Comparison of ENCODE assay signal across 8 cellular contexts in genomic region chr3:66372681-66373350, GRCh38.
DNase-seq lines count a peak whose midpoint lies in the region; ATAC-seq and TF ChIP-seq lines count a peak whose summit lies in the region.

No MANE protein-coding gene starts in this region.

- no peak overlapping the region for H3K4me3 ChIP-seq in OCI-LY1 (ENCODE audit: low read depth, low read length, poor library complexity, severe bottlenecking)

- H3K27ac Mint-ChIP-seq in nephron progenitor cell = no peak overlapping the region

- H3F3A ChIP-seq in OCI-LY1 (ENCODE audit: insufficient read depth, low read length) = no peaks in the 10 kb centered on the region

- no peak overlapping the region for H3K9ac ChIP-seq in OCI-LY1 (ENCODE audit: low read length)

- no peaks in the 10 kb centered on the region for H3K27me3 Mint-ChIP-seq in nephron progenitor cell (ENCODE audit: low read depth, poor library complexity)

- no peak overlapping the region for H3K4me2 ChIP-seq in OCI-LY1 (ENCODE audit: low read length)

- H3K9me2 ChIP-seq in OCI-LY1 (ENCODE audit: low read depth, low read length) = no peaks in the 10 kb centered on the region

- TF ChIP-seq CTCF in OCI-LY1 (IDR thresholded peaks at IDR 0.05; ENCODE audit: low read length) (peak; percentile 28; the same call in 1 of the 2 replicates), nephron progenitor cell (IDR thresholded peaks at IDR 0.05) (peak; percentile 38)

- H3K9me3 ChIP-seq in OCI-LY1 (ENCODE audit: low read length) = no peaks in the 10 kb centered on the region

- no peaks in the 10 kb centered on the region for H3K9me3 Mint-ChIP-seq in nephron progenitor cell

- H3K27me3 ChIP-seq in OCI-LY1 (ENCODE audit: insufficient read depth, low read length) = no peaks in the 10 kb centered on the region

- peaks cover 38% of the 10 kb centered on the region for H3K36me3 Mint-ChIP-seq in nephron progenitor cell (ENCODE audit: low read depth)

- DNase-seq in activated T-cell treated with anti-CD3 and anti-CD28 coated beads, Interleukin-2, amount 50 U/mL, for 1 hour = peak; percentile 52
- no peak for DNase-seq in activated T-cell treated with anti-CD3 and anti-CD28 coated beads for 4 hours
- DNase-seq in ecto neural progenitor cell (ENCODE audit: low spot score) = peak; percentile 56
- DNase-seq in nephron progenitor cell = peak; percentile 33

- no peak overlapping the region for H3K27ac ChIP-seq in OCI-LY1 (ENCODE audit: low read depth, low read length, poor library complexity, severe bottlenecking)

- no peak overlapping the region for H3K4me3 Mint-ChIP-seq in nephron progenitor cell

- ATAC-seq in GM18868 (IDR thresholded peaks at IDR 0.05; ENCODE audit: unreplicated experiment) = no peak
- no peak for ATAC-seq in GM18873 (IDR thresholded peaks at IDR 0.05; ENCODE audit: low FRiP score, unreplicated experiment)
- ATAC-seq in GM19328 (IDR thresholded peaks at IDR 0.05; ENCODE audit: unreplicated experiment) = no peak

- H4K20me1 ChIP-seq in OCI-LY1 (ENCODE audit: insufficient read depth, low read length) = no peaks in the 10 kb centered on the region

- H2AFZ ChIP-seq in OCI-LY1 (ENCODE audit: low read length) = no peak overlapping the region

- H3K4me1 ChIP-seq in OCI-LY1 (ENCODE audit: insufficient read depth, low read length, severe bottlenecking) = no peaks in the 10 kb centered on the region

- H3K4me1 Mint-ChIP-seq in nephron progenitor cell = peaks cover 4% of the 10 kb centered on the region

- H3K79me2 ChIP-seq in OCI-LY1 (ENCODE audit: insufficient read depth, low read length) = no peaks in the 10 kb centered on the region

- H3K36me3 ChIP-seq in OCI-LY1 (ENCODE audit: insufficient read depth, low read length) = peaks cover 4% of the 10 kb centered on the region; the same call in 1 of the 2 replicates
